Comparison of ENCODE assay signal across 8 cellular contexts in the genomic region with DNA sequence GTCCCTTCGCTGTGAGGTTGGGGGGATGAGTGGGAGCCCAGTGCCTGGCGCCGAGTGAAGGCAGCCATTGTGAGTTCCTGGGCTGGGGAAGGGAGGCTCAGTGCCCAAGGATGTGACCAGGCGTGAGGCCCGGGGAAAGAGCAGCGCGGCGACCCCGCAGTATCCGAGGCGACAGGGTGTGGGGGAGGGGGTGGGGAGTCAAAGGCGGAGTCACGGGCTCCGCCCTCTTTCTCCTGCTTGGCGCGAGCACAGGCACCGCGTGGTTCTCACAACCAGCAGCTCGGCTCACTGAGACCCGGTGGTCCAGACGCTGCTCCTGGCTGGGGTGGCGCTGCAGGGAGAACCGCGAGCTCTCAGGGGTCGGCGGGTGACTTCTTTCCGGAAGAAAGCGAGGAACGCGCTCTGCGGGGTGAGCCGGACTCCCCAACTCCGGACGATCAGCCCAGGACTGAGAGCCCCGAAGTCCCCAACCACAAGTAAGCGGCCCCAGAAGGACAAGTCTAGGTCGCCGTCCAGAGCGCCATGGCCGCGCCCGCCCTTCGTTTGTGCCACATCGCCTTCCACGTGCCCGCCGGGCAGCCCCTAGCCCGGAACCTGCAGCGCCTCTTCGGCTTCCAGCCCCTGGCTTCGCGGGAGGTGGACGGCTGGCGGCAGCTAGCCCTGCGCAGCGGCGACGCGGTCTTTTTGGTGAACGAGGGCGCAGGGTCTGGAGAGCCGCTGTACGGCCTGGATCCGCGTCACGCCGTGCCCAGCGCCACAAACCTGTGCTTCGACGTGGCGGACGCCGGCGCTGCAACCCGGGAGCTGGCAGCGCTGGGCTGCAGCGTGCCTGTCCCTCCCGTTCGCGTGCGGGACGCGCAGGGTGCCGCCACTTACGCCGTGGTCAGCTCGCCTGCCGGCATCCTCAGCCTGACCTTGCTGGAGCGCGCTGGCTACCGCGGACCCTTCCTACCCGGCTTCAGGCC. TPM values are rescaled to one million over a fixed set of nuclear protein-coding genes. Genes with fewer than 3 reads are reported as not detected.
DNase-seq lines count a peak whose midpoint lies in the region; ATAC-seq and TF ChIP-seq lines count a peak whose summit lies in the region.

A gene (plus strand): TSS at position 269 of the 965 bp plus-strand sequence. CDS start 254 bp downstream, at position 523.

- DNase-seq in NCI-H187 treated with DMSO at 0.1 percent for 48 hours (lab: John Stamatoyannopoulos, UW) = peak; percentile 3
- peak; percentile 61 for DNase-seq in activated CD4-positive, alpha-beta T cell treated with anti-CD3 and anti-CD28 coated beads, Interleukin-2, amount 10 ng/mL, durations not matched to agents 7 days and 5 days
- DNase-seq in dorsolateral prefrontal cortex = peak; percentile 54 to 78 (median 68)
- peak in 1 of 2 donors; percentile 90 for DNase-seq in lower leg skin (ENCODE audit: low spot score in 2 of 2)
- peak; percentile 47 to 83 (median 57) for DNase-seq in stimulated activated CD4-positive, alpha-beta T cell treated with anti-CD3 and anti-CD28 coated beads, TNF-alpha, amount 100 ng/mL, for 24 hours (ENCODE audit: low read depth in 3 of 3)
- DNase-seq in NCI-H2107 treated with DMSO at 0.1 percent for 48 hours (lab: John Stamatoyannopoulos, UW; ENCODE audit: unreplicated experiment) = no peak

- peak within 1 kb of the TSS; percentile 77 for H3K4me3 Mint-ChIP-seq in activated CD4-positive, alpha-beta T cell treated with anti-CD3 and anti-CD28 coated beads, Interleukin-2, amount 10 ng/mL, durations not matched to agents 7 days and 5 days

- H3K27me3 ChIP-seq in dorsolateral prefrontal cortex = no peaks in the 10 kb centered on the region

- POLR2A ChIA-PET in activated CD4-positive, alpha-beta T cell treated with anti-CD3 and anti-CD28 coated beads, Interleukin-2, amount 10 ng/mL, durations not matched to agents 7 days and 5 days (lab: Charles Lee) = interaction anchor here (3.8 kb wide), 1 partner anchor 13 kb away, joined by 22 read pairs; a partner anchor contains a TSS

- H3K9me3 Mint-ChIP-seq in activated CD4-positive, alpha-beta T cell treated with anti-CD3 and anti-CD28 coated beads, Interleukin-2, amount 10 ng/mL, durations not matched to agents 7 days and 5 days = no peaks in the 10 kb centered on the region

- peak within 1 kb of the TSS; percentile 31; the same call in 1 of the 2 replicates for H3K27ac ChIP-seq in 22Rv1
- H3K27ac ChIP-seq in dorsolateral prefrontal cortex = peak within 1 kb of the TSS in 44 of 59 donors; percentile 17 to 84 (median 58)

- peak within 1 kb of the TSS; percentile 87 for H3K27ac Mint-ChIP-seq in activated CD4-positive, alpha-beta T cell treated with anti-CD3 and anti-CD28 coated beads, Interleukin-2, amount 10 ng/mL, durations not matched to agents 7 days and 5 days

- no peaks in the 10 kb centered on the region for H3K27me3 Mint-ChIP-seq in activated CD4-positive, alpha-beta T cell treated with anti-CD3 and anti-CD28 coated beads, Interleukin-2, amount 10 ng/mL, durations not matched to agents 7 days and 5 days

- H3K36me3 Mint-ChIP-seq in activated CD4-positive, alpha-beta T cell treated with anti-CD3 and anti-CD28 coated beads, Interleukin-2, amount 10 ng/mL, durations not matched to agents 7 days and 5 days (ENCODE audit: low read depth) = peaks cover 10% of the 10 kb centered on the region

- TF ChIP-seq CTCF in 22Rv1 (IDR thresholded peaks at IDR 0.05) (no peak), dorsolateral prefrontal cortex (IDR thresholded peaks at IDR 0.05 in 54 of 56, conservative IDR thresholded peaks at IDR 0.05 in 2 of 56; ENCODE audit: low read depth in 1 of 56, partially characterized antibody in 56 of 56) (peak in 5 of 56 donors; percentile 12 to 24 (median 17)), lower leg skin (IDR thresholded peaks at IDR 0.05) (no peak)

- H3K4me1 Mint-ChIP-seq in activated CD4-positive, alpha-beta T cell treated with anti-CD3 and anti-CD28 coated beads, Interleukin-2, amount 10 ng/mL, durations not matched to agents 7 days and 5 days = peaks cover 23% of the 10 kb centered on the region

- ATAC-seq in GM18511 (IDR thresholded peaks at IDR 0.05; ENCODE audit: unreplicated experiment) = peak; percentile 53

- intact Hi-C loops in dorsolateral prefrontal cortex (cut with DNase I) = no loop called here
- intact Hi-C loops in lower leg skin (cut with DNase I; ENCODE audit: low total_unique reads) = no loop called here

- 6 to 15% methylated on average over 50 to 51 of the region's 93 CpGs for WGBS in lower leg skin, 2 donors

- H3K4me3 ChIP-seq in dorsolateral prefrontal cortex (peak within 1 kb of the TSS; percentile 20 to 80 (median 60)), lower leg skin (ENCODE audit: low read depth, poor library complexity, severe bottlenecking) (peak within 1 kb of the TSS; percentile 14)

- TF ChIP-seq POLR2A in lower leg skin (IDR thresholded peaks at IDR 0.05) = no peak

- CTCF ChIA-PET in activated CD4-positive, alpha-beta T cell treated with anti-CD3 and anti-CD28 coated beads, Interleukin-2, amount 10 ng/mL, durations not matched to agents 7 days and 5 days (lab: Charles Lee) = interaction anchor here (1.1 to 2.2 kb wide), 5 partner anchors 11 to 313 kb away, joined by 3 to 6 read pairs (median 4); a partner anchor contains a TSS

RNA-seq across cellular contexts. Expression of the gene that starts here (rescaled TPM):
- total RNA-seq in activated CD4-positive, alpha-beta T cell treated with anti-CD3 and anti-CD28 coated beads, Interleukin-2, amount 10 ng/mL, durations not matched to agents 7 days and 5 days = 1 to 10 TPM; 6.2 to 6.5 TPM
- 1 to 10 TPM in 60 of 120 experiments, under 1 TPM in 47, not detected in 13; 0.32 to 2.9 (median 1.1) TPM for total RNA-seq in dorsolateral prefrontal cortex
- under 1 TPM; 0.34 to 0.91 (median 0.63) TPM for total RNA-seq in lower leg skin
